ENCODE assay signal across 8 cellular contexts in genomic region chr1:154866995-154867795, GRCh38. TPM values are rescaled to one million over a fixed set of nuclear protein-coding genes. Genes with fewer than 3 reads are reported as not detected.
DNase-seq lines count a peak whose midpoint lies in the region; ATAC-seq and TF ChIP-seq lines count a peak whose summit lies in the region.

No MANE protein-coding gene starts in this region.

- H3K4me1 ChIP-seq in iPS-20b (ENCODE audit: insufficient read depth, low read length) = peaks cover 28% of the 10 kb centered on the region; the same call in 1 of the 2 replicates

- CTCF ChIA-PET in WTC11 (lab: Charles Lee) = interaction anchor here (0.7 to 6.7 kb wide), 21 partner anchors 10 to 387 kb away, joined by 3 to 95 read pairs (median 6); partner anchors contain the start of gene PBXIP1

- no peaks in the 10 kb centered on the region for H3K36me3 ChIP-seq in iPS-20b (ENCODE audit: insufficient read depth, low read depth, low read length)

- peaks cover 75% of the 10 kb centered on the region for H3K27me3 Mint-ChIP-seq in stimulated activated naive CD8-positive, alpha-beta T cell treated with anti-CD3 and anti-CD28 coated beads, Interleukin-15, amount 100 ng/mL, for 72 hours
- peaks cover 29% of the 10 kb centered on the region for H3K27me3 Mint-ChIP-seq in WTC11 (ENCODE audit: low read depth)

- H3K27me3 ChIP-seq in iPS-20b (ENCODE audit: insufficient read depth, low read length) = peaks cover 34% of the 10 kb centered on the region

- no peaks in the 10 kb centered on the region for H3K9me3 ChIP-seq in iPS-20b (ENCODE audit: insufficient read depth, low read depth, low read length)

- peak overlapping the region; percentile 50; the same call in 1 of the 2 replicates for H3K4me3 ChIP-seq in iPS-20b (ENCODE audit: low read length)

- TF ChIP-seq CTCF in WTC11 (IDR thresholded peaks at IDR 0.05) = no peak

- H3K36me3 Mint-ChIP-seq in WTC11 = no peaks in the 10 kb centered on the region

- DNase-seq in stimulated activated naive CD8-positive, alpha-beta T cell treated with anti-CD3 and anti-CD28 coated beads, Interleukin-15, amount 100 ng/mL, for 72 hours = peak in 1 of 2 donors; percentile 50
- no peak for DNase-seq in stimulated activated naive CD8-positive, alpha-beta T cell treated with anti-CD3 and anti-CD28 coated beads, Interleukin-15, Interleukin-2, amounts not matched to agents 100 U/mL and 50 U/mL, for 24 hours
- no peak for DNase-seq in WTC11 (ENCODE audit: low spot score)
- peak; percentile 44 for DNase-seq in stromal cell of bone marrow (ENCODE audit: low read depth)
- no peak for DNase-seq in MV-4-11 (lab: John Stamatoyannopoulos, UW)

- no peak overlapping the region for H3K4me3 Mint-ChIP-seq in stimulated activated naive CD8-positive, alpha-beta T cell treated with anti-CD3 and anti-CD28 coated beads, Interleukin-15, amount 100 ng/mL, for 72 hours
- H3K4me3 Mint-ChIP-seq in WTC11 = peak overlapping the region; percentile 26; the same call in 1 of the 2 replicates

- H3K9ac ChIP-seq in iPS-20b (ENCODE audit: low read depth, low read length) = no peak overlapping the region

- H3K9me3 Mint-ChIP-seq in stimulated activated naive CD8-positive, alpha-beta T cell treated with anti-CD3 and anti-CD28 coated beads, Interleukin-15, amount 100 ng/mL, for 72 hours = no peaks in the 10 kb centered on the region
- no peaks in the 10 kb centered on the region for H3K9me3 Mint-ChIP-seq in WTC11

- H3K27ac Mint-ChIP-seq in stimulated activated naive CD8-positive, alpha-beta T cell treated with anti-CD3 and anti-CD28 coated beads, Interleukin-15, amount 100 ng/mL, for 72 hours = no peak overlapping the region
- no peak overlapping the region for H3K27ac Mint-ChIP-seq in WTC11

- ATAC-seq in stimulated activated naive CD8-positive, alpha-beta T cell treated with anti-CD3 and anti-CD28 coated beads, Interleukin-15, amount 100 ng/mL, for 72 hours = peak; percentile 74
- ATAC-seq in stimulated activated naive CD8-positive, alpha-beta T cell treated with anti-CD3 and anti-CD28 coated beads, Interleukin-15, Interleukin-2, amounts not matched to agents 100 U/mL and 50 U/mL, for 24 hours = no peak
- no peak; the same call in 1 of the 2 replicates for ATAC-seq in WTC11
- no peak for ATAC-seq in HG03025 (IDR thresholded peaks at IDR 0.05; ENCODE audit: low FRiP score, unreplicated experiment)
- no peak for ATAC-seq in HG03196 (IDR thresholded peaks at IDR 0.05; ENCODE audit: unreplicated experiment)

- peaks cover 66% of the 10 kb centered on the region for H3K4me1 Mint-ChIP-seq in stimulated activated naive CD8-positive, alpha-beta T cell treated with anti-CD3 and anti-CD28 coated beads, Interleukin-15, amount 100 ng/mL, for 72 hours
- H3K4me1 Mint-ChIP-seq in WTC11 = peaks cover 63% of the 10 kb centered on the region

- H3K27ac ChIP-seq in iPS-20b (ENCODE audit: low read length) = no peak overlapping the region

- POLR2A ChIA-PET in WTC11 (lab: Charles Lee) = interaction anchor here (1.7 kb wide), 1 partner anchor 11 kb away, joined by 3 read pairs; no protein-coding TSS in a partner anchor

TF ChIP-seq in WTC11, 78 proteins besides CTCF, POLR2A, EP300 and RAD21:
- TF ChIP-seq TEAD4 (CRISPR knock-in tag; IDR thresholded peaks at IDR 0.05) (no peak), NR3C1 (CRISPR knock-in tag; conservative IDR thresholded peaks at IDR 0.05; ENCODE audit: low read depth) (no peak), ZNF423 (CRISPR knock-in tag; IDR thresholded peaks at IDR 0.05) (0 out of 2 replicates have a peak, but pooled peaks have one; percentile 39), ZNF263 (CRISPR knock-in tag; IDR thresholded peaks at IDR 0.05; ENCODE audit: low read depth) (no peak)
- TF ChIP-seq, protein P1, sequence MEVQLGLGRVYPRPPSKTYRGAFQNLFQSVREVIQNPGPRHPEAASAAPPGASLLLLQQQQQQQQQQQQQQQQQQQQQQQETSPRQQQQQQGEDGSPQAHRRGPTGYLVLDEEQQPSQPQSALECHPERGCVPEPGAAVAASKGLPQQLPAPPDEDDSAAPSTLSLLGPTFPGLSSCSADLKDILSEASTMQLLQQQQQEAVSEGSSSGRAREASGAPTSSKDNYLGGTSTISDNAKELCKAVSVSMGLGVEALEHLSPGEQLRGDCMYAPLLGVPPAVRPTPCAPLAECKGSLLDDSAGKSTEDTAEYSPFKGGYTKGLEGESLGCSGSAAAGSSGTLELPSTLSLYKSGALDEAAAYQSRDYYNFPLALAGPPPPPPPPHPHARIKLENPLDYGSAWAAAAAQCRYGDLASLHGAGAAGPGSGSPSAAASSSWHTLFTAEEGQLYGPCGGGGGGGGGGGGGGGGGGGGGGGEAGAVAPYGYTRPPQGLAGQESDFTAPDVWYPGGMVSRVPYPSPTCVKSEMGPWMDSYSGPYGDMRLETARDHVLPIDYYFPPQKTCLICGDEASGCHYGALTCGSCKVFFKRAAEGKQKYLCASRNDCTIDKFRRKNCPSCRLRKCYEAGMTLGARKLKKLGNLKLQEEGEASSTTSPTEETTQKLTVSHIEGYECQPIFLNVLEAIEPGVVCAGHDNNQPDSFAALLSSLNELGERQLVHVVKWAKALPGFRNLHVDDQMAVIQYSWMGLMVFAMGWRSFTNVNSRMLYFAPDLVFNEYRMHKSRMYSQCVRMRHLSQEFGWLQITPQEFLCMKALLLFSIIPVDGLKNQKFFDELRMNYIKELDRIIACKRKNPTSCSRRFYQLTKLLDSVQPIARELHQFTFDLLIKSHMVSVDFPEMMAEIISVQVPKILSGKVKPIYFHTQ (CRISPR knock-in tag; IDR thresholded peaks at IDR 0.05) = no peak

RNA-seq across cellular contexts. Expression of gene KCNN3, which starts 2.9 kb away (rescaled TPM):
- total RNA-seq in WTC11 (2021) = 1.3 to 2.1 TPM (median 1.9 TPM) in 3 replicates
